ENCODE assay signal across 11 cellular contexts in the genomic region with DNA sequence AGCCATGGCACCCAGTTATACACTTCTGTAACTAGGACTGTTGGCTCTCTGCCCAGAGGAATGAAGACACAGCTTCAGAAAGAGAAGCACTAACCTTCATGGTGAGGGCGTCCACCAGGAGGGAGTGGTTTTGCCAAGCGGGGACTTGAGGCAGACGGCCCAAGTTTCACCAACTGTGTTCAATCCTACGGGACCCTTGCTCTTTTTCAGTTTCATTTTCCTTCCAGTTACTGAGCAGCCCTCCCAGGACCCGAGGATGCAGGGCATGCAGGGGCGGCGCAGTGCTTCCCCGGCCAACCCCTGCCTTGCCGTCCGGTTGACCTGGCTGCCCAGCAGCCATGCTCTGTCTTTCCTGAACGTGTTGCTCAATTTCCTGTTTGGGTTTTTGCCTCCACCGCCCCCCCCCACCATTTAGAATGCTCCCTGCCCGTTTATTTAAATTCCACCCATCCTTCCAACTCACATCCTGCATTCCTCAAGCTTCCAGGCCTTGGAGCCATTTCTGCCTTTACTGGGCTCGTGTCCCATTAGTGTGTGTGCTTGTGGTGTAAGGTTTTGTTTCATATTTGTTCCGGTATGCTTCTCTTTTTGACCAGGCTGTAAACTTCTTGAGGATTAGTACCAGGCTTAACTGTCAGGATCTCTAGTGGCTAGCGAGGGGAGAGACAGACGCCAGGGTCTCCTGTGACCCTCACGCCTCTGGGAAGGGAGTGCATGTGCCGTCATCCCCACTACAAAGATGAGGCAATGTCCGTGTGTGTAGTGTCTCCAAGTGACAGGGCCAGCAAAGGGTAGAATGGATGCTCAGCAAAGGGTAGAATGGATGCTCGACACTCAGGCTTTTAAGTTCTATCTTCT. TPM values are rescaled to one million over a fixed set of nuclear protein-coding genes. Genes with fewer than 3 reads are reported as not detected.
DNase-seq lines count a peak whose midpoint lies in the region; ATAC-seq and TF ChIP-seq lines count a peak whose summit lies in the region.
"Had no signal": no experiment of that assay in that cellular context is flagged by ENCODE, and none has a peak within 500 bp of the region (broad histone marks: within the 10 kb centered on the region; RNA-seq: fewer than 3 reads in every experiment).

No MANE protein-coding gene starts in this region.

- H3K9me2 ChIP-seq in OCI-LY7 (ENCODE audit: insufficient read depth, low read length), result no peaks in the 10 kb centered on the region

- H3K4me3 ChIP-seq in coronary artery (peak overlapping the region; percentile 56), transverse colon (peak overlapping the region in 3 of 4 donors; percentile 1 to 12 (median 11)), OCI-LY7 (ENCODE audit: low read depth, low read length, poor library complexity, severe bottlenecking) (no peak overlapping the region)

- H3K36me3 ChIP-seq in transverse colon, result no peaks in the 10 kb centered on the region
- no peaks in the 10 kb centered on the region for H3K36me3 ChIP-seq in OCI-LY7 (ENCODE audit: insufficient read depth, low read length)

- TF ChIP-seq EP300 in transverse colon (IDR thresholded peaks at IDR 0.05; ENCODE audit: low read depth), result no peak

- peaks cover 6% of the 10 kb centered on the region for H3K4me1 Mint-ChIP-seq in T-helper 2 cell treated with Interferon-gamma antibody and Interleukin-4, amounts not matched to agents 5 μg/mL and 100 μg/mL, for 36 hours (ENCODE audit: low read depth)

- H3K27me3 Mint-ChIP-seq in T-helper 2 cell treated with Interferon-gamma antibody and Interleukin-4, amounts not matched to agents 5 μg/mL and 100 μg/mL, for 36 hours (ENCODE audit: low read depth), result no peaks in the 10 kb centered on the region

- peaks cover 2% of the 10 kb centered on the region for H3K36me3 Mint-ChIP-seq in T-helper 2 cell treated with Interferon-gamma antibody and Interleukin-4, amounts not matched to agents 5 μg/mL and 100 μg/mL, for 36 hours (ENCODE audit: low read depth)
- H3K36me3 Mint-ChIP-seq: CD4-positive, CD25-positive, alpha-beta regulatory T cell had no signal

- no peak overlapping the region for H3K4me2 ChIP-seq in OCI-LY7 (ENCODE audit: low read length)

- intact Hi-C loops in transverse colon (cut with DNase I; ENCODE audit: low total_unique reads), result no loop called here
- intact Hi-C loops in OCI-LY7 (cut with micrococcal nuclease; ENCODE audit: unreplicated experiment), result loop anchor here (10.0 kb wide), 1 partner anchor 459 kb away; no protein-coding TSS in a partner anchor

- POLR2A ChIA-PET in OCI-LY7 (lab: Charles Lee), result interaction anchor here (0.6 kb wide), 1 partner anchor 52 kb away, joined by 3 read pairs; no protein-coding TSS in a partner anchor

- no peaks in the 10 kb centered on the region for H3K9me3 Mint-ChIP-seq in T-helper 2 cell treated with Interferon-gamma antibody and Interleukin-4, amounts not matched to agents 5 μg/mL and 100 μg/mL, for 36 hours
- H3K9me3 Mint-ChIP-seq: CD4-positive, CD25-positive, alpha-beta regulatory T cell had no signal

- no peaks in the 10 kb centered on the region for H3K79me2 ChIP-seq in OCI-LY7 (ENCODE audit: insufficient read depth, low read depth, low read length)

- H3K4me1 ChIP-seq in transverse colon, result peaks cover 4 to 37% (median 21%) of the 10 kb centered on the region in 4 donors
- no peaks in the 10 kb centered on the region for H3K4me1 ChIP-seq in OCI-LY7 (ENCODE audit: insufficient read depth, low read length, poor library complexity, severe bottlenecking)

- no peaks in the 10 kb centered on the region for H3K27me3 ChIP-seq in transverse colon
- H3K27me3 ChIP-seq: foreskin keratinocyte had no signal

- no TSS peak for BruUV-seq in OCI-LY7 (replicated peaks; lab: Mats Ljungman, UMichigan)

- H2AFZ ChIP-seq in OCI-LY7 (ENCODE audit: low read length), result no peak overlapping the region

- WGBS in transverse colon (ENCODE audit: low coverage in 1 of 2), 2 donors, result 48 to 63% methylated on average over 2 to 21 of the region's 21 CpGs

- H4K20me1 ChIP-seq in OCI-LY7 (ENCODE audit: insufficient read depth, low read length), result no peaks in the 10 kb centered on the region

- no peak for DNase-seq in T-helper 2 cell treated with Interferon-gamma antibody and Interleukin-4, amounts not matched to agents 5 μg/mL and 100 μg/mL, for 36 hours (ENCODE audit: low spot score)
- DNase-seq in T-helper 2 cell, result no peak
- peak; percentile 89 for DNase-seq in coronary artery (ENCODE audit: low spot score)
- DNase-seq in medulla oblongata (ENCODE audit: extremely low spot score), result peak; percentile 45
- peak; percentile 43 for DNase-seq in transverse colon
- no peak for DNase-seq in NCI-H2196 treated with DMSO at 0.1 percent for 48 hours (lab: John Stamatoyannopoulos, UW; ENCODE audit: unreplicated experiment)
- DNase-seq in OCI-LY7 (ENCODE audit: low spot score), result no peak
- DNase-seq: CD4-positive, CD25-positive, alpha-beta regulatory T cell; KG1 had no signal

- peak; percentile 20 for TF ChIP-seq POLR2A in transverse colon (IDR thresholded peaks at IDR 0.05)

- no peak for ATAC-seq in HG02798 (IDR thresholded peaks at IDR 0.05; ENCODE audit: poor library complexity, unreplicated experiment)
- ATAC-seq: foreskin keratinocyte had no signal

- in situ Hi-C loops in transverse colon (cut with MboI; ENCODE audit: low pct_ligation_motif_present in 1 of 4, low pct_unique_long_range_greater_than_20kb in 1 of 4, low sequenced_read_pairs in 3 of 4), result no loop called here

- H3K27ac ChIP-seq in coronary artery, result peak overlapping the region; percentile 91 to 92
- peak overlapping the region; percentile 79 to 86 (median 84) for H3K27ac ChIP-seq in transverse colon
- H3K27ac ChIP-seq in OCI-LY7 (ENCODE audit: low read depth, low read length, poor library complexity, severe bottlenecking), result no peak overlapping the region

- TF ChIP-seq CTCF in coronary artery (IDR thresholded peaks at IDR 0.05), result no peak
- no peak for TF ChIP-seq CTCF in transverse colon (IDR thresholded peaks at IDR 0.05)
- no peak for TF ChIP-seq CTCF in OCI-LY7 (conservative IDR thresholded peaks at IDR 0.05; ENCODE audit: low read length)

- H3K9me3 ChIP-seq in transverse colon (no peaks in the 10 kb centered on the region), OCI-LY7 (ENCODE audit: low read length) (no peaks in the 10 kb centered on the region)

- CTCF ChIA-PET in OCI-LY7 (lab: Charles Lee; ENCODE audit: unreplicated experiment), result no interaction called here

- H3K27ac Mint-ChIP-seq in T-helper 2 cell treated with Interferon-gamma antibody and Interleukin-4, amounts not matched to agents 5 μg/mL and 100 μg/mL, for 36 hours, result peak overlapping the region; percentile 46

- H3K4me3 Mint-ChIP-seq in T-helper 2 cell treated with Interferon-gamma antibody and Interleukin-4, amounts not matched to agents 5 μg/mL and 100 μg/mL, for 36 hours, result peak overlapping the region; percentile 54

RNA-seq across cellular contexts. Expression of a gene that starts 31.6 kb away (rescaled TPM):
- total RNA-seq in transverse colon, result 10 to 100 TPM in 3 of 4 donors, 1 to 10 TPM in 1; 3.7 to 58.1 (median 24.6) TPM
- total RNA-seq in OCI-LY7 (2014; rRNA removed; shearing (Covaris generic)), result 5.5 and 14.5 TPM in 2 replicates
- 5.9 and 7.6 TPM in 2 replicates for total RNA-seq in OCI-LY7 (2022)

RNA-seq across cellular contexts. Expression of a gene that starts 55.7 kb away (rescaled TPM):
- 100 to 1,000 TPM; 101 to 143 (median 120) TPM for total RNA-seq in transverse colon
- 61.9 and 65.6 TPM in 2 replicates for total RNA-seq in OCI-LY7 (2014; rRNA removed; shearing (Covaris generic))
- total RNA-seq in OCI-LY7 (2022), result 58.1 and 67.4 TPM in 2 replicates

RNA-seq across cellular contexts. Expression of a gene that starts 56.1 kb away (rescaled TPM):
- total RNA-seq in transverse colon (10 to 100 TPM in 3 of 4 donors, 1 to 10 TPM in 1; 8.5 to 21.7 (median 17.8) TPM), OCI-LY7 (2022) (12.0 and 15.0 TPM in 2 replicates)
- 7.9 and 15.2 TPM in 2 replicates for total RNA-seq in OCI-LY7 (2014; rRNA removed; shearing (Covaris generic))

Comparison
In these comparisons a context has a peak if more than half of its experiments do, and no peak if none do; other contexts are left out.
1. DNase-seq: peak in coronary artery (single experiment), medulla oblongata (single experiment) and transverse colon (single experiment); none in T-helper 2 cell treated with Interferon-gamma antibody and Interleukin-4, amounts not matched to agents 5 μg/mL and 100 μg/mL, for 36 hours (single experiment), T-helper 2 cell (0 of 5), NCI-H2196 treated with DMSO at 0.1 percent for 48 hours (single experiment) and OCI-LY7 (single experiment).